ENCODE assay signal across 8 cellular contexts in genomic region chr19:56217039-56217949, GRCh38. TPM values are rescaled to one million over a fixed set of nuclear protein-coding genes. Genes with fewer than 3 reads are reported as not detected.
A peak's percentile ranks its signal among the peaks of the same experiment; 100 is the strongest.
DNase-seq lines count a peak whose midpoint lies in the region; ATAC-seq and TF ChIP-seq lines count a peak whose summit lies in the region.
"Had no signal": no experiment of that assay in that cellular context is flagged by ENCODE, and none has a peak within 500 bp of the region (broad histone marks: within the 10 kb centered on the region; RNA-seq: fewer than 3 reads in every experiment).

No MANE protein-coding gene starts in this region.

- no peak overlapping the region for H3K27ac ChIP-seq in H9 (ENCODE audit: insufficient read length, low read depth, low read length)

- peak overlapping the region; percentile 34 for H3K18ac ChIP-seq in H9 (ENCODE audit: insufficient read length, low read depth, low read length)

- H3K9me3 ChIP-seq in H9 (ENCODE audit: control insufficient read depth, low read depth, low read length) (no peaks in the 10 kb centered on the region), iPS-18c (ENCODE audit: control insufficient read depth, insufficient read depth, low read length) (no peaks in the 10 kb centered on the region)

- H3K14ac ChIP-seq in H9 (ENCODE audit: insufficient read depth, low read length) = peak overlapping the region; percentile 10

- no peak overlapping the region for H4K8ac ChIP-seq in H9 (replicated peaks; ENCODE audit: insufficient read length, low read depth, low read length)

- peaks cover 0 to 4% (median 0%) of the 10 kb centered on the region in 3 experiments; a peak in 3 of 7 replicates for H3K36me3 Mint-ChIP-seq in H9 (ENCODE audit: insufficient read depth in 1 of 3, low read depth in 3 of 3)

- H4K91ac ChIP-seq in H9 (ENCODE audit: insufficient read length, low read depth, low read length) = no peak overlapping the region

- peak overlapping the region; percentile 57 for H3K4me2 ChIP-seq in H9 (ENCODE audit: insufficient read depth, insufficient read length, low read length)

- H3K56ac ChIP-seq in H9 (ENCODE audit: insufficient read length, low read depth, low read length) = no peak overlapping the region

- H4K20me1 ChIP-seq in H9 (ENCODE audit: control insufficient read depth, insufficient read depth, insufficient read length) = no peaks in the 10 kb centered on the region

- no peak overlapping the region for H3K4ac ChIP-seq in H9 (ENCODE audit: low read depth, low read length)

- H3K27ac Mint-ChIP-seq in H9 = peak overlapping the region; percentile 52 to 82 (median 61); a peak in 1 of 7 replicates

- H2AFZ ChIP-seq in H9 (ENCODE audit: low read length) = no peak overlapping the region

- no peak overlapping the region for H2BK12ac ChIP-seq in H9 (ENCODE audit: insufficient read length, low read depth, low read length)

- no peak overlapping the region for H2BK15ac ChIP-seq in H9 (ENCODE audit: low read depth, low read length)

- no peaks in the 10 kb centered on the region for H3K79me2 ChIP-seq in H9 (ENCODE audit: insufficient read depth, low read length)

- peak; percentile 69 for DNase-seq in H9
- DNase-seq in amniotic epithelial cell (ENCODE audit: low read depth) = peak; percentile 4
- DNase-seq in stimulated activated naive CD8-positive, alpha-beta T cell treated with anti-CD3 and anti-CD28 coated beads, Interleukin-15, Interleukin-2, amounts not matched to agents 100 U/mL and 50 U/mL, for 24 hours = peak; percentile 7
- DNase-seq in T-helper 2 cell = no peak
- no peak for DNase-seq in NK-92 (lab: John Stamatoyannopoulos, UW; ENCODE audit: unreplicated experiment)

- no peak overlapping the region for H2BK20ac ChIP-seq in H9 (ENCODE audit: low read depth, low read length, poor library complexity, severe bottlenecking)

- TF ChIP-seq CTCF in H9 (conservative IDR thresholded peaks at IDR 0.05) = no peak

- peaks cover 2% of the 10 kb centered on the region; the same call in 1 of the 2 replicates for H3K27me3 Mint-ChIP-seq in H9 (ENCODE audit: low read depth)

- H3K79me1 ChIP-seq in H9 (ENCODE audit: insufficient read depth, low read depth, low read length, poor library complexity, severe bottlenecking) = no peaks in the 10 kb centered on the region

- H4K5ac ChIP-seq in H9 (ENCODE audit: insufficient read length, low read depth, low read length) = no peak overlapping the region

- WGBS in H9 (ENCODE audit: extremely low coverage, insufficient read length, low lambda C conversion rate) = no CpG with 5 or more reads among the region's 79 CpGs

- no peak for ATAC-seq in stimulated activated naive CD8-positive, alpha-beta T cell treated with anti-CD3 and anti-CD28 coated beads, Interleukin-15, Interleukin-2, amounts not matched to agents 100 U/mL and 50 U/mL, for 24 hours
- no peak for ATAC-seq in HG02981 (IDR thresholded peaks at IDR 0.05; ENCODE audit: unreplicated experiment)

- H3K4me3 ChIP-seq in iPS-18c (ENCODE audit: insufficient read depth, low read depth, low read length) = peak overlapping the region; percentile 9; the same call in 1 of the 2 replicates
- H3K4me3 ChIP-seq: lung had no signal

- H3K9ac ChIP-seq in H9 (ENCODE audit: extremely low read depth, insufficient read length, low read length) = peak overlapping the region; percentile 31

- H2BK5ac ChIP-seq in H9 (ENCODE audit: insufficient read length, low read length) = no peak overlapping the region

- no peak overlapping the region for H2AK5ac ChIP-seq in H9 (ENCODE audit: insufficient read length, low read length)

- no peaks in the 10 kb centered on the region for H3K27me3 ChIP-seq in H9 (ENCODE audit: insufficient read depth, low read length)

- no peak overlapping the region for H2BK120ac ChIP-seq in H9 (ENCODE audit: low read depth, low read length, poor library complexity, severe bottlenecking)

- H3K4me1 Mint-ChIP-seq in H9 = peaks cover 2 to 5% of the 10 kb centered on the region in 2 experiments; a peak in 1 of 4 replicates

- no peak overlapping the region for H3K23ac ChIP-seq in H9 (ENCODE audit: insufficient read length, low read depth, low read length)

- peaks cover 4 to 30% of the 10 kb centered on the region in 2 experiments; a peak in 2 of 5 replicates for H3K9me3 Mint-ChIP-seq in H9

- H3K4me1 ChIP-seq in H9 (ENCODE audit: insufficient read depth, low read length) = no peaks in the 10 kb centered on the region; the same call in 1 of the 2 replicates

- H3T11ph ChIP-seq in H9 (ENCODE audit: low read length) = no peak overlapping the region

- H3K23me2 ChIP-seq in H9 (ENCODE audit: insufficient read length, low read depth, low read length, poor library complexity, severe bottlenecking) = no peaks in the 10 kb centered on the region

- H3K4me3 Mint-ChIP-seq in H9 = no peak overlapping the region; a peak in 1 of 5 replicates

RNA-seq across cellular contexts. Expression of gene ZSCAN5C, which starts 15.2 kb away (rescaled TPM):
- total RNA-seq in H9 (2021) = not detected in 2 replicates
- total RNA-seq: lung had no signal

RNA-seq across cellular contexts. Expression of gene ZSCAN5B, which starts 19.7 kb away (rescaled TPM):
- total RNA-seq in H9 (2021) = 0.13 TPM in 1 of 2 replicates, not detected in the other
- total RNA-seq: lung had no signal

RNA-seq across cellular contexts. Expression of gene GALP, which starts 41.5 kb away (rescaled TPM):
- not detected in 2 replicates for total RNA-seq in H9 (2021)
- total RNA-seq: lung had no signal

RNA-seq across cellular contexts. Expression of gene EDDM13, which starts 55.3 kb away (rescaled TPM):
- total RNA-seq in H9 (2021) = not detected in 2 replicates

Comparison
In these comparisons a context has a peak if more than half of its experiments do, and no peak if none do; other contexts are left out.
1. DNase-seq: peak in H9 (single experiment), amniotic epithelial cell (single experiment) and stimulated activated naive CD8-positive, alpha-beta T cell treated with anti-CD3 and anti-CD28 coated beads, Interleukin-15, Interleukin-2, amounts not matched to agents 100 U/mL and 50 U/mL, for 24 hours (single experiment); none in T-helper 2 cell (0 of 5) and NK-92 (single experiment).